8 cellular contexts compared by ENCODE assay signal in genomic region chr4:104064650-104065577, GRCh38.
DNase-seq lines count a peak whose midpoint lies in the region; ATAC-seq and TF ChIP-seq lines count a peak whose summit lies in the region.

No MANE protein-coding gene starts in this region.

- intact Hi-C loops in left cardiac atrium (cut with DNase I): loop anchor here (2.0 to 5.0 kb wide), 3 partner anchors 467 to 797 kb away; no protein-coding TSS in a partner anchor

- peak; percentile 4 for DNase-seq in stimulated activated CD4-positive, alpha-beta T cell treated with anti-CD3 and anti-CD28 coated beads, Interleukin-4, amount 100 ng/mL, for 24 hours
- no peak for DNase-seq in stimulated activated CD4-positive, alpha-beta T cell treated with anti-CD3 and anti-CD28 coated beads, Interleukin-1b, Interleukin-23, amount 100 ng/mL, for 48 hours
- DNase-seq in NCI-H1417 treated with DMSO at 0.1 percent for 48 hours (lab: John Stamatoyannopoulos, UW) (peak; percentile 42), UCSD-AML1 (lab: John Stamatoyannopoulos, UW; ENCODE audit: unreplicated experiment) (peak; percentile 10), left cardiac atrium (peak; percentile 28), retinal pigment epithelial cell (ENCODE audit: low read depth) (no peak), GDM1 (lab: John Stamatoyannopoulos, UW) (no peak)

- peak; percentile 75 for TF ChIP-seq CTCF in retinal pigment epithelial cell (conservative IDR thresholded peaks at IDR 0.05; ENCODE audit: low read depth, low read length)

- no peak overlapping the region for H3K4me3 ChIP-seq in retinal pigment epithelial cell (ENCODE audit: low read length)

- peak; percentile 69 for ATAC-seq in HG02763 (IDR thresholded peaks at IDR 0.05; ENCODE audit: unreplicated experiment)
- peak; percentile 60 to 80 for ATAC-seq in left cardiac atrium

Comparison
In these comparisons a context has a peak if more than half of its experiments do, and no peak if none do; other contexts are left out.
1. DNase-seq: peak in stimulated activated CD4-positive, alpha-beta T cell treated with anti-CD3 and anti-CD28 coated beads, Interleukin-4, amount 100 ng/mL, for 24 hours (single experiment), NCI-H1417 treated with DMSO at 0.1 percent for 48 hours (single experiment), UCSD-AML1 (single experiment) and left cardiac atrium (single experiment); none in stimulated activated CD4-positive, alpha-beta T cell treated with anti-CD3 and anti-CD28 coated beads, Interleukin-1b, Interleukin-23, amount 100 ng/mL, for 48 hours (single experiment), retinal pigment epithelial cell (single experiment) and GDM1 (single experiment).